12 cellular contexts compared by ENCODE assay signal in the genomic region with DNA sequence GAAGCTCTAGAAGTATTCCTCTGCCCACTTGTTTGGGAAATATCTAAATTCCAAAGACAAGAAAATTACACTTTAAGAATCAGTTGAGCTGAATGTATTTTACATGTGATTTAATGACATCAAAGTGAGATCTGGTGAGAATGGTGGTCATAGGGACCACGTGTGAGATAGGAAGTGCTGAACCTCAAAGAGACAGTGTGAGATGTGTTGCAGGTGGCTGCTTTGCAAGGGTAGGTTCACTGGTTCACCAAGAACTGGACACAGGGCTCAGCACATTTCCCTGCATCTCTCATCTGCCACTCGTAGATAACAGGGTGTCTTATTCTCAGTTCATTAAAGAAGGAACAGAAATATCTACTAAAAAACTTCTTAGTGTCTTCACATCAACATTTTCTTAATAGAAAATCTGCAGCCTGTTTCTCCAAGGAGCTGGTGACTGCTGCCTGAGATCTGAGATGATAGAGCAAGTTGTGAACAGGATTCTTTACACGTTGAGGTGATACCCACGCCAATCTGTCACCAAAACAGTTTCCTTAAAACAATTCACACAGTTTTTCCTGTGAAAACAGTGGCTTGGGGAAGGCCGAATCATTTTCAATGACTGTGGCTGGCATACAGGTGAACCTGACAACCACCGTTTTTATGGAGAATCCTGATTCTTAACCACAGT. TPM values are rescaled to one million over a fixed set of nuclear protein-coding genes. Genes with fewer than 3 reads are reported as not detected.
DNase-seq lines count a peak whose midpoint lies in the region; ATAC-seq and TF ChIP-seq lines count a peak whose summit lies in the region.
"Had no signal": no experiment of that assay in that cellular context is flagged by ENCODE, and none has a peak within 500 bp of the region (broad histone marks: within the 10 kb centered on the region; RNA-seq: fewer than 3 reads in every experiment).

No MANE protein-coding gene starts in this region.

- no peaks in the 10 kb centered on the region for H3K9me3 ChIP-seq in A673 (ENCODE audit: low read depth, low read length, poor library complexity, severe bottlenecking)
- H3K9me3 ChIP-seq: SJSA1 had no signal

- DNase-seq in memory B cell (ENCODE audit: low spot score in 2 of 2) = no peak
- no peak for DNase-seq in NCI-H510A (lab: John Stamatoyannopoulos, UW)
- no peak for DNase-seq in A673 (ENCODE audit: low spot score)
- no peak for DNase-seq in HuH-7.5 (ENCODE audit: low spot score)
- DNase-seq in AG08396 (ENCODE audit: low spot score) = no peak
- DNase-seq: activated CD4-positive, alpha-beta T cell treated with anti-CD3 and anti-CD28 coated beads, Interleukin-2, amount 10 ng/mL, durations not matched to agents 24 days and 14 days; amniotic stem cell had no signal

- peaks cover 67% of the 10 kb centered on the region for H3K4me1 Mint-ChIP-seq in memory B cell
- H3K4me1 Mint-ChIP-seq: activated CD4-positive, alpha-beta T cell treated with anti-CD3 and anti-CD28 coated beads, Interleukin-2, amount 10 ng/mL, durations not matched to agents 24 days and 14 days had no signal

- peak overlapping the region; percentile 86 for H3K4me3 Mint-ChIP-seq in memory B cell
- H3K4me3 Mint-ChIP-seq: activated CD4-positive, alpha-beta T cell treated with anti-CD3 and anti-CD28 coated beads, Interleukin-2, amount 10 ng/mL, durations not matched to agents 24 days and 14 days had no signal

- peaks cover 2% of the 10 kb centered on the region for H3K9me3 Mint-ChIP-seq in memory B cell

- no peaks in the 10 kb centered on the region for H3K36me3 ChIP-seq in A673 (ENCODE audit: insufficient read depth, low read length, poor library complexity, severe bottlenecking)
- H3K36me3 ChIP-seq: SJSA1 had no signal

- no peaks in the 10 kb centered on the region for H3K27me3 ChIP-seq in A673 (replicated peaks; ENCODE audit: insufficient read depth, low read depth, low read length, poor library complexity)
- H3K27me3 ChIP-seq: SJSA1 had no signal

- no peak for TF ChIP-seq CTCF in A673 (conservative IDR thresholded peaks at IDR 0.05; ENCODE audit: low read depth, low read length)

- no TSS peak for BruUV-seq in A673 (replicated peaks; lab: Mats Ljungman, UMichigan)

- H3K27me3 Mint-ChIP-seq in memory B cell = no peaks in the 10 kb centered on the region
- H3K27me3 Mint-ChIP-seq: activated CD4-positive, alpha-beta T cell treated with anti-CD3 and anti-CD28 coated beads, Interleukin-2, amount 10 ng/mL, durations not matched to agents 24 days and 14 days had no signal

- no peak overlapping the region for H3K27ac ChIP-seq in A673 (ENCODE audit: low read depth, low read length, poor library complexity, severe bottlenecking)
- H3K27ac ChIP-seq: SJSA1 had no signal

- H3K36me3 Mint-ChIP-seq in memory B cell = peaks cover 50% of the 10 kb centered on the region

- CTCF ChIA-PET in A673 (lab: Charles Lee) = interaction anchor here (0.6 kb wide), 1 partner anchor 146 kb away, joined by 5 read pairs; no protein-coding TSS in a partner anchor

- H3K27ac Mint-ChIP-seq in memory B cell = peak overlapping the region; percentile 100
- H3K27ac Mint-ChIP-seq: activated CD4-positive, alpha-beta T cell treated with anti-CD3 and anti-CD28 coated beads, Interleukin-2, amount 10 ng/mL, durations not matched to agents 24 days and 14 days had no signal

- H3K4me3 ChIP-seq in A673 (ENCODE audit: low read depth, low read length, poor library complexity, severe bottlenecking) = no peak overlapping the region
- H3K4me3 ChIP-seq: SJSA1 had no signal

- POLR2A ChIA-PET in A673 (lab: Charles Lee; ENCODE audit: low non-redundant PET) = no interaction called here

- H3K4me1 ChIP-seq in A673 (ENCODE audit: insufficient read depth, low read length, poor library complexity, severe bottlenecking) = no peaks in the 10 kb centered on the region
- H3K4me1 ChIP-seq: SJSA1 had no signal

- peak; percentile 29 for ATAC-seq in GM18511 (IDR thresholded peaks at IDR 0.05; ENCODE audit: unreplicated experiment)
- ATAC-seq in GM19468 (IDR thresholded peaks at IDR 0.05; ENCODE audit: extremely low read depth, unreplicated experiment) = peak; percentile 41
- ATAC-seq in HG03097 (IDR thresholded peaks at IDR 0.05; ENCODE audit: low FRiP score, unreplicated experiment) = peak; percentile 68
- peak; percentile 63 for ATAC-seq in memory B cell (ENCODE audit: low read depth)

- intact Hi-C loops in A673 (cut with micrococcal nuclease; ENCODE audit: unreplicated experiment) = no loop called here

RNA-seq across cellular contexts. Expression of gene CCR6, which starts 7.2 kb away (rescaled TPM):
- not detected in 2 replicates for total RNA-seq in A673 (2021)
- total RNA-seq: activated CD4-positive, alpha-beta T cell treated with anti-CD3 and anti-CD28 coated beads, Interleukin-2, amount 10 ng/mL, durations not matched to agents 24 days and 14 days; SJSA1 had no signal

RNA-seq across cellular contexts. Expression of gene GPR31, which starts 27.6 kb away (rescaled TPM):
- total RNA-seq in A673 (2021) = not detected in 2 replicates
- total RNA-seq: activated CD4-positive, alpha-beta T cell treated with anti-CD3 and anti-CD28 coated beads, Interleukin-2, amount 10 ng/mL, durations not matched to agents 24 days and 14 days; HT1080; SJSA1 had no signal
